ENCODE assay signal across 8 cellular contexts in genomic region chr6:53725791-53726575, GRCh38.
DNase-seq lines count a peak whose midpoint lies in the region; ATAC-seq and TF ChIP-seq lines count a peak whose summit lies in the region.

No MANE protein-coding gene starts in this region.

- peak; percentile 94 for ATAC-seq in GM21825 (IDR thresholded peaks at IDR 0.05; ENCODE audit: unreplicated experiment)
- ATAC-seq in activated T-helper 17 cell treated with anti-CD3 and anti-CD28 coated beads, Interleukin-2, amount 50 U/mL, for 72 hours (replicated peaks) = peak; percentile 80

- H4K20me1 ChIP-seq in osteoblast (ENCODE audit: insufficient read depth, low read length) = no peaks in the 10 kb centered on the region

- no peak overlapping the region for H3K4me3 Mint-ChIP-seq in activated T-helper 17 cell treated with anti-CD3 and anti-CD28 coated beads, Interleukin-2, amount 50 U/mL, for 72 hours

- POLR2A ChIA-PET in RWPE1 (lab: Yijun Ruan, JAX; ENCODE audit: low non-redundant PET) = no interaction called here

- H3K4me1 ChIP-seq in osteoblast (ENCODE audit: insufficient read depth, low read length) = no peaks in the 10 kb centered on the region
- H3K4me1 ChIP-seq in tibial artery = peaks cover 0 to 4% (median 1%) of the 10 kb centered on the region in 4 donors

- no peak overlapping the region for H2AFZ ChIP-seq in osteoblast (ENCODE audit: low read length)

- H3K27me3 ChIP-seq in osteoblast (ENCODE audit: insufficient read depth, low read length) (no peaks in the 10 kb centered on the region), tibial artery (no peaks in the 10 kb centered on the region)

- DNase-seq in Daoy (ENCODE audit: low read depth) (peak; percentile 87), RWPE1 (ENCODE audit: low spot score) (peak; percentile 71), fibroblast of villous mesenchyme (ENCODE audit: low read depth) (peak; percentile 70), osteoblast (ENCODE audit: insufficient read length, low spot score, missing footprints) (peak; percentile 89), tibial artery (peak; percentile 71 to 82)

- H3K36me3 Mint-ChIP-seq in activated T-helper 17 cell treated with anti-CD3 and anti-CD28 coated beads, Interleukin-2, amount 50 U/mL, for 72 hours (ENCODE audit: low read depth) = no peaks in the 10 kb centered on the region

- H3K27ac ChIP-seq in RWPE1 (no peak overlapping the region), osteoblast (ENCODE audit: low read depth, low read length) (no peak overlapping the region), tibial artery (no peak overlapping the region)

- H3K9me3 Mint-ChIP-seq in activated T-helper 17 cell treated with anti-CD3 and anti-CD28 coated beads, Interleukin-2, amount 50 U/mL, for 72 hours = no peaks in the 10 kb centered on the region

- H3K4me3 ChIP-seq in fibroblast of villous mesenchyme (ENCODE audit: low read depth, low read length) = no peak overlapping the region
- H3K4me3 ChIP-seq in osteoblast (ENCODE audit: insufficient read depth, low read length) = no peak overlapping the region
- no peak overlapping the region for H3K4me3 ChIP-seq in tibial artery

- CTCF ChIA-PET in RWPE1 (lab: Yijun Ruan, JAX) = interaction anchor here (0.6 to 3.9 kb wide), 19 partner anchors 9 to 553 kb away, joined by 3 to 28 read pairs (median 4); no protein-coding TSS in a partner anchor

- no peak overlapping the region for H3K4me2 ChIP-seq in osteoblast (ENCODE audit: insufficient read depth, low read length)

- H3K27me3 Mint-ChIP-seq in activated T-helper 17 cell treated with anti-CD3 and anti-CD28 coated beads, Interleukin-2, amount 50 U/mL, for 72 hours = peaks cover 17% of the 10 kb centered on the region

- H3K9me3 ChIP-seq in osteoblast (ENCODE audit: low read depth, low read length) = no peaks in the 10 kb centered on the region
- H3K9me3 ChIP-seq in tibial artery = no peaks in the 10 kb centered on the region

- no peaks in the 10 kb centered on the region for H3K79me2 ChIP-seq in osteoblast (ENCODE audit: insufficient read depth, low read length)

- intact Hi-C loops in tibial artery (cut with DNase I; ENCODE audit: low total_unique reads) = no loop called here

- peaks cover 10% of the 10 kb centered on the region for H3K4me1 Mint-ChIP-seq in activated T-helper 17 cell treated with anti-CD3 and anti-CD28 coated beads, Interleukin-2, amount 50 U/mL, for 72 hours

- no peaks in the 10 kb centered on the region for H3K36me3 ChIP-seq in osteoblast (ENCODE audit: insufficient read depth, low read length)
- H3K36me3 ChIP-seq in tibial artery = no peaks in the 10 kb centered on the region

- H3K27ac Mint-ChIP-seq in activated T-helper 17 cell treated with anti-CD3 and anti-CD28 coated beads, Interleukin-2, amount 50 U/mL, for 72 hours = no peak overlapping the region

- TF ChIP-seq CTCF in LNCAP (IDR thresholded peaks at IDR 0.05) (peak; percentile 92), RWPE1 (conservative IDR thresholded peaks at IDR 0.05; ENCODE audit: low read depth) (peak; percentile 94), fibroblast of villous mesenchyme (IDR thresholded peaks at IDR 0.05; ENCODE audit: insufficient read depth, low read depth, low read length) (peak; percentile 99), osteoblast (IDR thresholded peaks at IDR 0.05; ENCODE audit: extremely low read depth, low read depth, low read length) (peak; percentile 97), tibial artery (IDR thresholded peaks at IDR 0.05) (peak; percentile 81 to 91)
